ENCODE assay signal across 7 cellular contexts in the genomic region with DNA sequence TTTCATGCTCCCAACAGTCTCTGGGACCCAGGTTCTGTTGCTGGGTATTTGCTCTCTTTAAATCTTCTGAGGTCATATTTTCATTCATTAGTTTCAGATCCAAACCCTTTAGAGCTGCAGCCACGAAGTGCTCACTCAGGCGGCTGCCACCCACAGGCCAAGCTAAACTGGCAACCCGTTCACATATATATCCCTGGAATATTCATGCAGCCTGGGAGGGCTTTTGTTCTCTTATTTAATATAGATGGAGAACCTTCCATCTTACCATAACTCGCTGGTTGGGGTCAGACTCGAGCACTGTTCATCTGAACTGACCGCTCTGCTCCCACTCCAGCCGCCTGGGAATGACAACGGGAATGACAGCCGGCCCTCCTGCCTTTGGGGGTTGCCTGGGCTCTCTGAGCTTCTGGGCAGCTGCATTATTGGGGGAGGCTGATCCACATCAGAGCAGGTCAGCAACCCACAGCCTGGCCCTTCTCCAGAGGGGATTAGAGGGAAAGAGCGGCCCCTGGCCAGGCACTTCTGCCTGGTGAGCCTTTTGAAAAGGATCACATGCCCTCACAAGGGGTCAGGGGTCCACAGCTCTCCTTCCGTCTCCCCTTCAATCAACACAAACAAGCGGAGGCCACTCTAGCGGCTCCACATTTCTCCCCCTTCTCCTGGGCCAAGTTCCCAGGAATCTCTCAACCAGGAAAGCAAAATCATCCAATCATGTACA. TPM values are rescaled to one million over a fixed set of nuclear protein-coding genes. Genes with fewer than 3 reads are reported as not detected.
A peak's percentile ranks its signal among the peaks of the same experiment; 100 is the strongest.
DNase-seq lines count a peak whose midpoint lies in the region; ATAC-seq and TF ChIP-seq lines count a peak whose summit lies in the region.

No MANE protein-coding gene starts in this region.

- H3K27me3 ChIP-seq in layer of hippocampus (ENCODE audit: control insufficient read depth, insufficient read depth, low read length), result no peaks in the 10 kb centered on the region
- no peaks in the 10 kb centered on the region for H3K27me3 ChIP-seq in subcutaneous abdominal adipose tissue (ENCODE audit: control insufficient read depth in 5 of 5, insufficient read depth in 4 of 5, low read length in 5 of 5)
- H3K27me3 ChIP-seq in BE2C, result no peaks in the 10 kb centered on the region

- TF ChIP-seq CTCF in activated B cell treated with CpG ODN at 0.5 μM for 24 hours (IDR thresholded peaks at IDR 0.05) (no peak), BE2C (IDR thresholded peaks at IDR 0.05; ENCODE audit: low read depth, low read length) (no peak)

- peak overlapping the region; percentile 68 for H3K4me3 Mint-ChIP-seq in activated B cell treated with CpG ODN at 0.5 μM for 24 hours

- peak overlapping the region; percentile 92 for H3K27ac Mint-ChIP-seq in activated B cell treated with CpG ODN at 0.5 μM for 24 hours

- intact Hi-C loops in activated B cell treated with CpG ODN at 0.5 μM for 24 hours (cut with micrococcal nuclease), result loop anchor here (1.0 to 5.0 kb wide), 3 partner anchors 12 to 59 kb away; partner anchors contain the start of genes MAFF and TMEM184B

- H3K4me3 ChIP-seq in subcutaneous abdominal adipose tissue (ENCODE audit: low read depth in 1 of 5, low read length in 5 of 5) (no peak overlapping the region), BE2C (ENCODE audit: low read depth, low read length) (no peak overlapping the region)

- peaks cover 14 to 79% (median 74%) of the 10 kb centered on the region in 5 donors for H3K4me1 ChIP-seq in subcutaneous abdominal adipose tissue (ENCODE audit: control insufficient read depth in 5 of 5, insufficient read depth in 5 of 5, low read length in 5 of 5)
- 0 out of 2 replicates have a peak, but pooled peaks cover 4% of the 10 kb centered on the region for H3K4me1 ChIP-seq in BE2C

- H3K36me3 ChIP-seq in subcutaneous abdominal adipose tissue (ENCODE audit: control insufficient read depth in 5 of 5, insufficient read depth in 5 of 5, low read length in 5 of 5) (peaks cover 0 to 11% (median 5%) of the 10 kb centered on the region in 5 donors), BE2C (no peaks in the 10 kb centered on the region)

- ATAC-seq in GM21576 (IDR thresholded peaks at IDR 0.05; ENCODE audit: unreplicated experiment), result peak; percentile 22
- peak; percentile 36 for ATAC-seq in activated B cell treated with CpG ODN at 0.5 μM for 24 hours (ENCODE audit: low read depth)

- H3K4me1 Mint-ChIP-seq in activated B cell treated with CpG ODN at 0.5 μM for 24 hours, result peaks cover 35% of the 10 kb centered on the region

- no peaks in the 10 kb centered on the region for H3K36me3 Mint-ChIP-seq in activated B cell treated with CpG ODN at 0.5 μM for 24 hours (ENCODE audit: low read depth)

- H3K27ac ChIP-seq in layer of hippocampus (ENCODE audit: low read depth, low read length) (peak overlapping the region; percentile 82), subcutaneous abdominal adipose tissue (ENCODE audit: low read depth, low read length) (peak overlapping the region; percentile 49)

- DNase-seq in activated B cell treated with CpG ODN at 0.5 μM for 24 hours (no peak), BE2C (no peak), GOT3 (lab: John Stamatoyannopoulos, UW) (no peak)
- DNase-seq in stimulated activated CD4-positive, alpha-beta T cell treated with anti-CD3 and anti-CD28 coated beads, Interleukin-4, amount 100 ng/mL, for 1 hour, result no peak

- no peaks in the 10 kb centered on the region for H3K9me3 Mint-ChIP-seq in activated B cell treated with CpG ODN at 0.5 μM for 24 hours

- H3K9ac ChIP-seq in subcutaneous abdominal adipose tissue (ENCODE audit: low read length in 5 of 5), result peak overlapping the region in 3 of 5 donors; percentile 44 to 68 (median 58)

- CTCF ChIA-PET in activated B cell treated with CpG ODN at 0.5 μM for 24 hours (lab: Charles Lee), result interaction anchor here (0.8 to 2.8 kb wide), 4 partner anchors 11 to 311 kb away, joined by 3 to 13 read pairs (median 6); partner anchors contain the start of gene TMEM184B

- no peaks in the 10 kb centered on the region for H3K27me3 Mint-ChIP-seq in activated B cell treated with CpG ODN at 0.5 μM for 24 hours

- no peaks in the 10 kb centered on the region for H3K9me3 ChIP-seq in subcutaneous abdominal adipose tissue (ENCODE audit: control insufficient read depth in 5 of 5, low read length in 5 of 5)
- H3K9me3 ChIP-seq in BE2C, result no peaks in the 10 kb centered on the region

- POLR2A ChIA-PET in activated B cell treated with CpG ODN at 0.5 μM for 24 hours (lab: Charles Lee), result interaction anchor here (1.0 to 2.1 kb wide), 5 partner anchors 10 to 138 kb away, joined by 3 to 15 read pairs (median 6); partner anchors contain the start of gene TMEM184B

RNA-seq across cellular contexts. Expression of gene TMEM184B, which starts 11.9 kb away (rescaled TPM):
- 17.4 and 24.0 TPM in 2 replicates for total RNA-seq in activated B cell treated with CpG ODN at 0.5 μM for 24 hours
- 51.4 TPM for polyA plus RNA-seq in BE2C (2012; ENCODE audit: insufficient read depth, insufficient read length, low read depth)

RNA-seq across cellular contexts. Expression of gene CSNK1E, which starts 56.3 kb away (rescaled TPM):
- 80.6 and 85.2 TPM in 2 replicates for total RNA-seq in activated B cell treated with CpG ODN at 0.5 μM for 24 hours
- polyA plus RNA-seq in BE2C (2012; ENCODE audit: insufficient read depth, insufficient read length, low read depth), result 460 TPM

RNA-seq across cellular contexts. Expression of gene MAFF, which starts 59.1 kb away (rescaled TPM):
- 2.3 and 4.5 TPM in 2 replicates for total RNA-seq in activated B cell treated with CpG ODN at 0.5 μM for 24 hours
- 13.4 TPM for polyA plus RNA-seq in BE2C (2012; ENCODE audit: insufficient read depth, insufficient read length, low read depth)
